Comparison of ENCODE assay signal across 14 cellular contexts in the genomic region with DNA sequence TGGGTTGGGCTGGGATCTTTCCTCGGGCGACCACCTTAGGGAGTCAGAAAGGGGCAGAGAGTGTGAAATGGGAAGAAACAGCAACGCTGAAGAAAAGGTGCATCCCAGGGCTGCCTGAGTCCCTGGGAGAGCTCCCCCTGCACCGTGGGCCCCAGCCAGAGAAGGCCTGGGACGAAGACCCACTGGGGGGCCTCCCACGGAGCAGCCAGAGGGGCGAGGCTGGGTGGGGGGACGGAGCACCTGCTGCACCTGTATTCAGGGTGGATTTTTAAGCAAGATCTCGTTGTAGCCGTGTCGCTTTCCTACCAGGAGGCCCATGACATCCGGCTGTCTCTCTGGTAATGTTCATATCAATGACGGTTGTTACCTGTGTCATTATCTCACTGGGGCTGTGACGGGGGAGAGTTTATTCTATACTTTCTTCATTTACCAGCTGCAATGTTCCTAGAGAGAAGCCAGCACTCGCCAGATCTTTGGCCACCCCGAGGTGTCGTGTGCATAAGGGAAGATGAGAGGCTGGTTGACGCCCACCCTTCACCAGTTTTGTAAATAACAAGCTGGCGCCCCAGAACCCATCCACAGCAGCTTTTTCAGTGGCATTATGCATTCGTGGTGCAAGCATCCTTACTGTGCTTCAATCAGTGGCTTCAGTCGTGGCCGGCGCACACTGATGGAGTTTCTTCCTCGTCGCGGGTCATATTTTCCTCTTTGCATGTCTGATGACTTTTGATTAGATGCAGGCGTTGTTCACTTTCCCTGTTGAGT. TPM values are rescaled to one million over a fixed set of nuclear protein-coding genes. Genes with fewer than 3 reads are reported as not detected.
A peak's percentile ranks its signal among the peaks of the same experiment; 100 is the strongest.
DNase-seq lines count a peak whose midpoint lies in the region; ATAC-seq, FAIRE-seq and TF ChIP-seq lines count a peak whose summit lies in the region.
"Had no signal": no experiment of that assay in that cellular context is flagged by ENCODE, and none has a peak within 500 bp of the region (broad histone marks: within the 10 kb centered on the region; RNA-seq: fewer than 3 reads in every experiment).

No MANE protein-coding gene starts in this region.

- no peaks in the 10 kb centered on the region for H3K27me3 ChIP-seq in CD4-positive, CD25-positive, alpha-beta regulatory T cell (ENCODE audit: control insufficient read depth, insufficient read depth, low read length)
- H3K27me3 ChIP-seq in adrenal gland (no peaks in the 10 kb centered on the region), neuronal stem cell (ENCODE audit: control insufficient read depth in 3 of 3, insufficient read depth in 3 of 3, low read depth in 1 of 3, low read length in 3 of 3) (no peaks in the 10 kb centered on the region)

- peak overlapping the region; percentile 11 for H2AFZ ChIP-seq in neuronal stem cell (ENCODE audit: low read length)

- no peak overlapping the region for H3K9ac ChIP-seq in neuronal stem cell (ENCODE audit: low read depth, low read length, poor library complexity)

- peak overlapping the region; percentile 75 for H2BK5ac ChIP-seq in neuronal stem cell (ENCODE audit: low read length)

- no peaks in the 10 kb centered on the region for H3K36me3 Mint-ChIP-seq in CD4-positive, CD25-positive, alpha-beta regulatory T cell
- peaks cover 2% of the 10 kb centered on the region for H3K36me3 Mint-ChIP-seq in IgD-negative memory B cell

- H3K9me3 ChIP-seq in CD4-positive, CD25-positive, alpha-beta regulatory T cell (ENCODE audit: control insufficient read depth in 2 of 2, low read length in 2 of 2), result no peaks in the 10 kb centered on the region
- H3K9me3 ChIP-seq in adrenal gland (replicated peaks in 1 of 3) (no peaks in the 10 kb centered on the region), neuronal stem cell (replicated peaks in 1 of 2; ENCODE audit: control insufficient read depth in 2 of 2, insufficient read depth in 1 of 2, low read depth in 1 of 2, low read length in 2 of 2) (peaks cover 0 to 2% of the 10 kb centered on the region in 2 donors)

- no peak overlapping the region for H4K8ac ChIP-seq in neuronal stem cell (ENCODE audit: low read depth, low read length)

- no peak overlapping the region for H2BK12ac ChIP-seq in neuronal stem cell (ENCODE audit: low read length)

- no peak for TF ChIP-seq CTCF in adrenal gland (IDR thresholded peaks at IDR 0.05)

- H3K23ac ChIP-seq in neuronal stem cell (ENCODE audit: low read depth, low read length, poor library complexity), result no peak overlapping the region

- no peak overlapping the region for H3K4me2 ChIP-seq in neuronal stem cell (ENCODE audit: insufficient read depth, low read length, poor library complexity, severe bottlenecking)

- no peak overlapping the region for H2BK120ac ChIP-seq in neuronal stem cell (ENCODE audit: low read depth, low read length)

- no peak overlapping the region for H3K14ac ChIP-seq in neuronal stem cell (ENCODE audit: low read length)

- intact Hi-C loops in adrenal gland (cut with DNase I), result no loop called here

- no peak for DNase-seq in CD4-positive, CD25-positive, alpha-beta regulatory T cell
- DNase-seq in adrenal gland, result no peak
- DNase-seq in neuronal stem cell (ENCODE audit: low spot score), result no peak
- no peak for DNase-seq in RCC 7860 (ENCODE audit: low spot score)
- DNase-seq: activated T-cell treated with anti-CD3 and anti-CD28 coated beads, Interleukin-2, amount 50 U/mL, for 4 hours; cortex of kidney; DMS79 treated with DMSO at 0.1 percent for 48 hours; NCI-H2171; substantia nigra had no signal

- 80 to 84% (median 83%) methylated on average over 25 to 27 of the region's 27 CpGs for WGBS in adrenal gland, 4 donors
- WGBS in neuronal stem cell (ENCODE audit: extremely low coverage in 2 of 2, insufficient read length in 2 of 2, insufficient replicate concordance in 1 of 2), 2 donors, result no CpG with 5 or more reads among the region's 27 CpGs

- FAIRE-seq in RCC 7860 (lab: Jason Lieb, UNC), result no peak

- peak overlapping the region; percentile 61 for H3K27ac ChIP-seq in CD4-positive, CD25-positive, alpha-beta regulatory T cell (ENCODE audit: insufficient read depth, low read length, poor library complexity, severe bottlenecking)
- peak overlapping the region in 3 of 5 donors; percentile 5 to 80 (median 41) for H3K27ac ChIP-seq in adrenal gland
- no peak overlapping the region for H3K27ac ChIP-seq in neuronal stem cell (replicated peaks; ENCODE audit: low read length)

- no peak overlapping the region for H3K18ac ChIP-seq in neuronal stem cell (ENCODE audit: low read length)

- H3K27me3 Mint-ChIP-seq in CD4-positive, CD25-positive, alpha-beta regulatory T cell, result peaks cover 4% of the 10 kb centered on the region
- peaks cover 3% of the 10 kb centered on the region for H3K27me3 Mint-ChIP-seq in IgD-negative memory B cell

- no peak overlapping the region for H2AK5ac ChIP-seq in neuronal stem cell (ENCODE audit: low read depth, low read length)

- peaks cover 0 to 1% (median 0%) of the 10 kb centered on the region in 7 donors for H3K9me3 Mint-ChIP-seq in CD4-positive, CD25-positive, alpha-beta regulatory T cell
- peaks cover 0 to 7% (median 0%) of the 10 kb centered on the region in 3 donors for H3K9me3 Mint-ChIP-seq in IgD-negative memory B cell
- H3K9me3 Mint-ChIP-seq: activated T-cell treated with anti-CD3 and anti-CD28 coated beads, Interleukin-2, amount 50 U/mL, for 4 hours had no signal

- H3K4me3 Mint-ChIP-seq in CD4-positive, CD25-positive, alpha-beta regulatory T cell, result peak overlapping the region in 2 of 4 donors; percentile 47 to 72
- peak overlapping the region in 3 of 4 donors; percentile 42 to 60 (median 58) for H3K4me3 Mint-ChIP-seq in IgD-negative memory B cell
- H3K4me3 Mint-ChIP-seq: activated T-cell treated with anti-CD3 and anti-CD28 coated beads, Interleukin-2, amount 50 U/mL, for 4 hours had no signal

- H3K79me1 ChIP-seq in neuronal stem cell (ENCODE audit: low read depth, low read length), result no peaks in the 10 kb centered on the region

- H3K4me1 Mint-ChIP-seq in CD4-positive, CD25-positive, alpha-beta regulatory T cell, result peaks cover 0 to 17% (median 8%) of the 10 kb centered on the region in 4 donors
- H3K4me1 Mint-ChIP-seq in IgD-negative memory B cell, result peaks cover 12 to 19% (median 14%) of the 10 kb centered on the region in 3 donors

- TF ChIP-seq POLR2A in adrenal gland (IDR thresholded peaks at IDR 0.05), result no peak

- H2BK15ac ChIP-seq in neuronal stem cell (ENCODE audit: low read length), result no peak overlapping the region

- H3K4ac ChIP-seq in neuronal stem cell (ENCODE audit: low read length), result no peak overlapping the region

- H3K4me3 ChIP-seq in CD4-positive, CD25-positive, alpha-beta regulatory T cell (ENCODE audit: low read depth, low read length), result no peak overlapping the region
- H3K4me3 ChIP-seq in adrenal gland (no peak overlapping the region), neuronal stem cell (ENCODE audit: low read length in 2 of 2) (no peak overlapping the region)

- H3K36me3 ChIP-seq in CD4-positive, CD25-positive, alpha-beta regulatory T cell (ENCODE audit: control insufficient read depth, insufficient read depth, low read length), result no peaks in the 10 kb centered on the region
- H3K36me3 ChIP-seq in adrenal gland (replicated peaks in 1 of 2), result no peaks in the 10 kb centered on the region
- no peaks in the 10 kb centered on the region for H3K36me3 ChIP-seq in neuronal stem cell (replicated peaks in 1 of 2; ENCODE audit: control insufficient read depth in 2 of 2, insufficient read depth in 2 of 2, low read length in 2 of 2)

- H3K27ac Mint-ChIP-seq in CD4-positive, CD25-positive, alpha-beta regulatory T cell, result peak overlapping the region in 1 of 3 donors; percentile 87
- peak overlapping the region in 2 of 3 donors; percentile 40 to 83 for H3K27ac Mint-ChIP-seq in IgD-negative memory B cell

- ATAC-seq in CD4-positive, CD25-positive, alpha-beta regulatory T cell (ENCODE audit: low read depth in 2 of 2), result no peak
- ATAC-seq in activated CD4-positive, CD25-positive, alpha-beta regulatory T cell treated with anti-CD3 and anti-CD28 coated beads, Interleukin-2, amount 50 U/mL, for 24 hours, result no peak
- no peak for ATAC-seq in HG03139 (IDR thresholded peaks at IDR 0.05; ENCODE audit: unreplicated experiment)
- ATAC-seq: SK-N-SH treated with all-trans-retinoic acid at 6 μM for 48 hours had no signal

- H4K91ac ChIP-seq in neuronal stem cell (ENCODE audit: low read depth, low read length, poor library complexity), result no peak overlapping the region

- H3K4me1 ChIP-seq in CD4-positive, CD25-positive, alpha-beta regulatory T cell (ENCODE audit: control insufficient read depth, insufficient read depth, low read length, poor library complexity, severe bottlenecking), result peaks cover 11% of the 10 kb centered on the region
- no peaks in the 10 kb centered on the region for H3K4me1 ChIP-seq in adrenal gland (replicated peaks in 1 of 2)
- H3K4me1 ChIP-seq in neuronal stem cell (ENCODE audit: control insufficient read depth in 2 of 2, insufficient read depth in 1 of 2, low read depth in 1 of 2, low read length in 2 of 2), result peaks cover 0 to 6% of the 10 kb centered on the region in 2 donors

RNA-seq across cellular contexts. Expression of a gene that starts 5.6 kb away (rescaled TPM):
- 71.8 TPM for total RNA-seq in CD4-positive, CD25-positive, alpha-beta regulatory T cell
- polyA plus RNA-seq in CD4-positive, CD25-positive, alpha-beta regulatory T cell, result 1 to 10 TPM; 3.2 to 6.1 (median 4.6) TPM
- polyA plus RNA-seq in IgD-negative memory B cell (6.1 TPM), adrenal gland (100 to 1,000 TPM in 1 of 3 donors, 10 to 100 TPM in 2; 26.4 to 178 (median 99.2) TPM)
- 100 to 1,000 TPM in 2 of 8 donors, 10 to 100 TPM in 6; 49.4 to 145 (median 70.7) TPM for total RNA-seq in adrenal gland
- polyA plus RNA-seq in neuronal stem cell (2013, experiment 1 of 2), result 40.8 TPM
- 42.5 TPM for polyA plus RNA-seq in neuronal stem cell (2013, experiment 2 of 2)

RNA-seq across cellular contexts. Expression of a gene that starts 11.0 kb away (rescaled TPM):
- 2.6 TPM for total RNA-seq in CD4-positive, CD25-positive, alpha-beta regulatory T cell
- under 1 TPM; 0.32 to 0.84 (median 0.59) TPM for polyA plus RNA-seq in CD4-positive, CD25-positive, alpha-beta regulatory T cell
- polyA plus RNA-seq in IgD-negative memory B cell (0.97 TPM), adrenal gland (10 to 100 TPM in 2 of 3 donors, 1 to 10 TPM in 1; 1.4 to 24.5 (median 11.1) TPM)
- total RNA-seq in adrenal gland, result 10 to 100 TPM in 3 of 8 donors, 1 to 10 TPM in 5; 2.4 to 15.0 (median 7.3) TPM
- polyA plus RNA-seq in neuronal stem cell (2013, experiment 1 of 2), result 0.81 TPM
- 0.57 TPM for polyA plus RNA-seq in neuronal stem cell (2013, experiment 2 of 2)
- total RNA-seq: HT1080 had no signal

RNA-seq across cellular contexts. Expression of a gene that starts 25.7 kb away (rescaled TPM):
- total RNA-seq in CD4-positive, CD25-positive, alpha-beta regulatory T cell, result 13.9 TPM
- 1 to 10 TPM; 3.3 to 4.8 (median 4.6) TPM for polyA plus RNA-seq in CD4-positive, CD25-positive, alpha-beta regulatory T cell
- polyA plus RNA-seq in IgD-negative memory B cell, result 8.3 TPM
- 10 to 100 TPM in 7 of 8 donors, 1 to 10 TPM in 1; 5.9 to 31.7 (median 18.7) TPM for total RNA-seq in adrenal gland
- 10 to 100 TPM; 13.3 to 77.6 (median 64.4) TPM for polyA plus RNA-seq in adrenal gland
- 4.1 TPM for polyA plus RNA-seq in neuronal stem cell (2013, experiment 1 of 2)
- polyA plus RNA-seq in neuronal stem cell (2013, experiment 2 of 2), result 3.9 TPM

RNA-seq across cellular contexts. Expression of a gene that starts 25.9 kb away (rescaled TPM):
- total RNA-seq in CD4-positive, CD25-positive, alpha-beta regulatory T cell, result 123 TPM
- polyA plus RNA-seq in CD4-positive, CD25-positive, alpha-beta regulatory T cell, result 100 to 1,000 TPM; 386 to 442 (median 418) TPM
- polyA plus RNA-seq in IgD-negative memory B cell (430 TPM), adrenal gland (1,000 to 10,000 TPM in 1 of 3 donors, 100 to 1,000 TPM in 2; 501 to 1,353 (median 885) TPM)
- 100 to 1,000 TPM in 6 of 8 donors, 10 to 100 TPM in 2; 43.4 to 375 (median 296) TPM for total RNA-seq in adrenal gland
- polyA plus RNA-seq in neuronal stem cell (2013, experiment 1 of 2), result 966 TPM
- polyA plus RNA-seq in neuronal stem cell (2013, experiment 2 of 2), result 911 TPM
